Comparison of ENCODE assay signal across 1 cellular context in genomic region chr19:39539519-39540332, GRCh38.
TF ChIP-seq lines count a peak whose summit lies in the region.

A gene with protein sequence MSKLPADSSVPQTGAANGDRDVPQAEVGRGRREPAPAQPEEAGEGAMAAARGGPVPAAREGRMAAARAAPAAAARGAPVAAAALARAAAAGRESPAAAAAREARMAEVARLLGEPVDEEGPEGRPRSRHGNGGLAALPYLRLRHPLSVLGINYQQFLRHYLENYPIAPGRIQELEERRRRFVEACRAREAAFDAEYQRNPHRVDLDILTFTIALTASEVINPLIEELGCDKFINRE (minus strand): TSS chr19:39540161. CDS start chr19:39540079, 82 bp downstream.

TF ChIP-seq in K562, 482 proteins besides CTCF, POLR2A, EP300 and RAD21 (continued from another document and continues in another):
- peak; percentile 68 to 79 for TF ChIP-seq MAZ (CRISPR knock-in tag; conservative IDR thresholded peaks at IDR 0.05 in 1 of 2, IDR thresholded peaks at IDR 0.05 in 1 of 2)
- TF ChIP-seq CREM (IDR thresholded peaks at IDR 0.05; ENCODE audit: low read depth) = peak; percentile 65
- TF ChIP-seq, protein P1, sequence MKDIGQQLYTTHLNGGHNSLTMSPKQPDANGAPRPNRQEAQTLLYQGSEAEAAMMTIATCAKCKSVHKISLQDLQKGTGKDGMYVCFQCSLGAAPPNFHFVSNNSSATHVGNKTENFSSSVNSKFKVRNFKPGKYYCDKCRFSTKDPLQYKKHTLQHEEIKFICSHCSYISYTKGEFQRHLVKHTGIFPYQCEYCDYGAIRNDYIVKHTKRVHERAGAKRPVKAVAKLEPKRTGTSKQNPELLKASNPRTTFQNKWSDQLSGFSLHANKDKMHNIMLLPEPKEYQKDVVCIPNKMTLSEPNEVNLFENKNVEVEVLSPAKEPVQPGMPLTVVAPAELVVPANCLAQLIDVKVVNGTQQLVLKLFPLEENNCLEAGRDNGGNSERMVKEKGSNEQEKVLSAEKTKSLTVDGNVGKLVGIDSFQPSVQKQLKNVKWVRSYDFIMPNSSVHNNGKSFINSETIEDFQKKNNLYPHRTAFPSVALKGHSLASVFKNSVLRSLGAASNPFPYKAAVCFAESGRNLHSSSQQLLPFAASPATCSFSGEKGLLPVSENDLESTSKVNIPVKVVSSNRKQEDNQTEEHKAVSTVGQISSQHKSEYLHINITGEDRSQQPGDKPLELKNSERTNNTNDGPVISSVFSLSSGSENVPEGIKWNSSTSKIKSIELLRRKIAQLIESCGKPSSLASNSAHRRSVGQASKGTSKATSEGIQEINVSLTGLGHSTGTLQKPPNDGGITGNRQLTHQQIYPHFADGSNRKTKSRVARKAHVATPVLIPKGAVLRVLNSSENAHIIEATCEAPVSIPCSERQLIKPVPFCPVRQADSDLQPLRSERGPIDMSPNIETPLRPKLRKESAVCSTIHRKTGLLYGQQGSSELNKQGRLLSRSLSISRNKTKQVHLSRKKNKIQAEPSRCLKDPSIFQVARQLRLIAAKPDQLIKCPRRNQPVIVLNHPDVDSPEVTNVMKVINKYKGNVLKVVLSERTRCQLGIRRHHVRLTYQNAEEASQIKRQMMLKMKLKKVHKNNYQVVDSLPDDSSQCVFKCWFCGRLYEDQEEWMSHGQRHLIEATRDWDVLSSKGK (CRISPR knock-in tag; IDR thresholded peaks at IDR 0.05) = no peak
- TF ChIP-seq SIN3B (IDR thresholded peaks at IDR 0.05; ENCODE audit: low read depth) = peak; percentile 54
- TF ChIP-seq NR1H2 (CRISPR knock-in tag; IDR thresholded peaks at IDR 0.05) = 0 out of 2 replicates have a peak, but pooled peaks have one; percentile 39
- TF ChIP-seq ARNT (IDR thresholded peaks at IDR 0.05) = no peak
- TF ChIP-seq TCF7 (IDR thresholded peaks at IDR 0.05; ENCODE audit: borderline replicate concordance) = 0 out of 2 replicates have a peak, but pooled peaks have one; percentile 15
- TF ChIP-seq ZNF263 (CRISPR knock-in tag; IDR thresholded peaks at IDR 0.05; ENCODE audit: borderline replicate concordance) = no peak
- TF ChIP-seq ETV1 (tag; conservative IDR thresholded peaks at IDR 0.05; ENCODE audit: low read depth) = no peak
- TF ChIP-seq ZNF384 (IDR thresholded peaks at IDR 0.05; ENCODE audit: low read depth, low read length) = 0 out of 2 replicates have a peak, but pooled peaks have one; percentile 14
- no peak for TF ChIP-seq ZNF57 (CRISPR knock-in tag; IDR thresholded peaks at IDR 0.05)
- TF ChIP-seq ZBTB2 (IDR thresholded peaks at IDR 0.05) = peak; percentile 98
- peak; percentile 24; the same call in 1 of the 2 replicates for TF ChIP-seq MGA (IDR thresholded peaks at IDR 0.05)
- peak; percentile 51 to 81 (median 57) for TF ChIP-seq YY1 (IDR thresholded peaks at IDR 0.05; ENCODE audit: borderline replicate concordance in 1 of 3, control insufficient read depth in 1 of 3, extremely low read depth in 1 of 3, insufficient read depth in 3 of 3, insufficient read length in 1 of 3, insufficient replicate concordance in 2 of 3, low read depth in 1 of 3, low read length in 2 of 3)
- peak; percentile 82 for TF ChIP-seq TBP (optimal IDR thresholded peaks at IDR 0.05; ENCODE audit: low read depth, low read length)
- TF ChIP-seq KDM5B (IDR thresholded peaks at IDR 0.05; ENCODE audit: insufficient replicate concordance, low read depth, low read length) = peak; percentile 62
- TF ChIP-seq NR4A1 (CRISPR knock-in tag; IDR thresholded peaks at IDR 0.05) = no peak
- no peak for TF ChIP-seq NR4A1 (tag; IDR thresholded peaks at IDR 0.05)
- TF ChIP-seq EZH2 (IDR thresholded peaks at IDR 0.05; ENCODE audit: borderline replicate concordance, low read depth, low read length) = no peak
- peak; percentile 74 for TF ChIP-seq L3MBTL2 (IDR thresholded peaks at IDR 0.05)
- TF ChIP-seq MTA3 (IDR thresholded peaks at IDR 0.05; ENCODE audit: borderline replicate concordance) = peak; percentile 35; the same call in 1 of the 2 replicates
- TF ChIP-seq GATAD2B (IDR thresholded peaks at IDR 0.05; ENCODE audit: borderline replicate concordance) = peak; percentile 74
- TF ChIP-seq NONO (IDR thresholded peaks at IDR 0.05; ENCODE audit: low read depth in 2 of 2, low read length in 1 of 2) = 0 out of 4 replicates have a peak, but pooled peaks of 1 of the 2 experiments have one; percentile 44
- TF ChIP-seq, protein P2, sequence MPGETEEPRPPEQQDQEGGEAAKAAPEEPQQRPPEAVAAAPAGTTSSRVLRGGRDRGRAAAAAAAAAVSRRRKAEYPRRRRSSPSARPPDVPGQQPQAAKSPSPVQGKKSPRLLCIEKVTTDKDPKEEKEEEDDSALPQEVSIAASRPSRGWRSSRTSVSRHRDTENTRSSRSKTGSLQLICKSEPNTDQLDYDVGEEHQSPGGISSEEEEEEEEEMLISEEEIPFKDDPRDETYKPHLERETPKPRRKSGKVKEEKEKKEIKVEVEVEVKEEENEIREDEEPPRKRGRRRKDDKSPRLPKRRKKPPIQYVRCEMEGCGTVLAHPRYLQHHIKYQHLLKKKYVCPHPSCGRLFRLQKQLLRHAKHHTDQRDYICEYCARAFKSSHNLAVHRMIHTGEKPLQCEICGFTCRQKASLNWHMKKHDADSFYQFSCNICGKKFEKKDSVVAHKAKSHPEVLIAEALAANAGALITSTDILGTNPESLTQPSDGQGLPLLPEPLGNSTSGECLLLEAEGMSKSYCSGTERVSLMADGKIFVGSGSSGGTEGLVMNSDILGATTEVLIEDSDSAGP (CRISPR knock-in tag; IDR thresholded peaks at IDR 0.05) = no peak
- 0 out of 2 replicates have a peak, but pooled peaks have one; percentile 6 for TF ChIP-seq ZNF121 (CRISPR knock-in tag; conservative IDR thresholded peaks at IDR 0.05)
- TF ChIP-seq TCF7L2 (IDR thresholded peaks at IDR 0.05; ENCODE audit: low read depth, low read length) = no peak
- 0 out of 4 replicates have a peak, but pooled peaks of 1 of the 2 experiments have one; percentile 15 for TF ChIP-seq MLLT1 (IDR thresholded peaks at IDR 0.05)
- 0 out of 2 replicates have a peak, but pooled peaks have one; percentile 56 for TF ChIP-seq POLR2AphosphoS5 (IDR thresholded peaks at IDR 0.05; ENCODE audit: control insufficient read depth, insufficient read depth, low read depth, low read length)
- 0 out of 2 replicates have a peak, but pooled peaks have one; percentile 16 for TF ChIP-seq ARID3B (CRISPR knock-in tag; IDR thresholded peaks at IDR 0.05; ENCODE audit: borderline replicate concordance)
- peak; percentile 77 for TF ChIP-seq SUPT5H (IDR thresholded peaks at IDR 0.05)
- peak; percentile 58; the same call in 1 of the 2 replicates for TF ChIP-seq ZBED1 (IDR thresholded peaks at IDR 0.05)
- TF ChIP-seq XRCC5 (IDR thresholded peaks at IDR 0.05; ENCODE audit: low read depth, low read length) = 0 out of 2 replicates have a peak, but pooled peaks have one; percentile 53
- TF ChIP-seq, protein P3, sequence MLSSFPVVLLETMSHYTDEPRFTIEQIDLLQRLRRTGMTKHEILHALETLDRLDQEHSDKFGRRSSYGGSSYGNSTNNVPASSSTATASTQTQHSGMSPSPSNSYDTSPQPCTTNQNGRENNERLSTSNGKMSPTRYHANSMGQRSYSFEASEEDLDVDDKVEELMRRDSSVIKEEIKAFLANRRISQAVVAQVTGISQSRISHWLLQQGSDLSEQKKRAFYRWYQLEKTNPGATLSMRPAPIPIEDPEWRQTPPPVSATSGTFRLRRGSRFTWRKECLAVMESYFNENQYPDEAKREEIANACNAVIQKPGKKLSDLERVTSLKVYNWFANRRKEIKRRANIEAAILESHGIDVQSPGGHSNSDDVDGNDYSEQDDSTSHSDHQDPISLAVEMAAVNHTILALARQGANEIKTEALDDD (IDR thresholded peaks at IDR 0.05) = no peak
